ENCODE assay signal across 13 cellular contexts in genomic region chrX:8042304-8042703, GRCh38.
DNase-seq lines count a peak whose midpoint lies in the region; TF ChIP-seq lines count a peak whose summit lies in the region.
"Had no signal": no experiment of that assay in that cellular context is flagged by ENCODE, and none has a peak within 500 bp of the region (broad histone marks: within the 10 kb centered on the region; RNA-seq: fewer than 3 reads in every experiment).

No MANE protein-coding gene starts in this region.

- H3K27ac ChIP-seq in coronary artery = no peak overlapping the region
- H3K27ac ChIP-seq: ascending aorta had no signal

- peak; percentile 40 for TF ChIP-seq CTCF in GM12873 (IDR thresholded peaks at IDR 0.05; ENCODE audit: insufficient read depth, low read depth, low read length, missing control alignments)
- TF ChIP-seq CTCF in coronary artery (IDR thresholded peaks at IDR 0.05) = no peak

- H3K4me3 ChIP-seq in H7 (ENCODE audit: insufficient read depth, low read depth, low read length) (no peak overlapping the region), coronary artery (no peak overlapping the region)
- H3K4me3 ChIP-seq: ascending aorta had no signal

- H3K36me3 ChIP-seq in H7 (replicated peaks; ENCODE audit: control insufficient read depth, insufficient read depth, low read length) = no peaks in the 10 kb centered on the region
- H3K36me3 ChIP-seq: ascending aorta had no signal

- no peaks in the 10 kb centered on the region for H3K27me3 ChIP-seq in H7 (ENCODE audit: control insufficient read depth, insufficient read depth, low read length)
- H3K27me3 ChIP-seq: ascending aorta had no signal

- DNase-seq in H7 = peak; percentile 7
- peak; percentile 27 for DNase-seq in RKO (ENCODE audit: low spot score)
- DNase-seq in iPS-NIHi7 (ENCODE audit: extremely low spot score) = peak; percentile 61
- DNase-seq in hepatic stellate cell (ENCODE audit: low spot score) = no peak
- no peak for DNase-seq in D341Med (ENCODE audit: low spot score)
- no peak for DNase-seq in stimulated activated naive CD4-positive, alpha-beta T cell treated with Interleukin-2 at 50 U/mL for 16 hours (lab: John Stamatoyannopoulos, UW)
- DNase-seq in coronary artery (ENCODE audit: low spot score) = no peak
- DNase-seq: activated CD8-positive, alpha-beta memory T cell treated with anti-CD3 and anti-CD28 coated beads, Interleukin-2, amount 50 U/mL, for 4 hours; GOT3; kidney glomerular epithelial cell; T1000 had no signal

Comparison
In these comparisons a context has a peak if more than half of its experiments do, and no peak if none do; other contexts are left out.
1. DNase-seq: peak in H7 (single experiment), RKO (single experiment) and iPS-NIHi7 (single experiment); none in hepatic stellate cell (single experiment), D341Med (single experiment), stimulated activated naive CD4-positive, alpha-beta T cell treated with Interleukin-2 at 50 U/mL for 16 hours (single experiment) and coronary artery (single experiment).